ENCODE assay signal across 9 cellular contexts in the genomic region with DNA sequence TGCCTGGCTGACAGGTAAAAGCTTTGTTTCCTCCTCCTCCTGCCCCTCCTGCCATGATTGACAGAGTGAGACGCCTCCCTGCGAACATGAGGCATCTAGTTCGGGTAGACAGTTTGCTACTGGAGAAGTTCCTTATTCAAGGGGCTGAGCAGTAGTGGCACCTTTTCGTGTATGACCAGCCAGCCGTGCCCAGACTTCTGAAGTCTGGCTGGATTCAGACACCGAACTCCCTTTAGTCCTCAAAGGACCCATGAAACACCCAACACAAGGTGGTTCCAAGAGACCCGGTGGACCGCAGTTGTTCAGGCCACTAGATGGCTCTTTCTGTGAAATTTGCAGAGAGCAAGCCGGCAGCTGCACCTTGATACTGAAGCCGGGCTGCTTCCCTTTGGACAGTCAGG.
A peak's percentile ranks its signal among the peaks of the same experiment; 100 is the strongest.
DNase-seq lines count a peak whose midpoint lies in the region; ATAC-seq, FAIRE-seq and TF ChIP-seq lines count a peak whose summit lies in the region.
"Had no signal": no experiment of that assay in that cellular context is flagged by ENCODE, and none has a peak within 500 bp of the region (broad histone marks: within the 10 kb centered on the region; RNA-seq: fewer than 3 reads in every experiment).

No MANE protein-coding gene starts in this region.

- no peaks in the 10 kb centered on the region for H3K9me3 ChIP-seq in DOHH2 (ENCODE audit: control insufficient read depth, insufficient read depth, low read length)
- H3K9me3 ChIP-seq in MM.1S (replicated peaks; ENCODE audit: insufficient read depth, low read length): no peaks in the 10 kb centered on the region
- H3K9me3 ChIP-seq: breast epithelium had no signal

- H3K4me2 ChIP-seq in DOHH2 (ENCODE audit: low read length): peak overlapping the region; percentile 42
- H3K4me2 ChIP-seq in MM.1S (ENCODE audit: low read depth, low read length): no peak overlapping the region

- H3K4me1 ChIP-seq in DOHH2 (ENCODE audit: control insufficient read depth, low read length): peaks cover 53% of the 10 kb centered on the region
- H3K4me1 ChIP-seq in MM.1S (ENCODE audit: low read length): peaks cover 71% of the 10 kb centered on the region
- H3K4me1 ChIP-seq: breast epithelium had no signal

- FAIRE-seq in RCC 7860 (lab: Jason Lieb, UNC): no peak

- H3K4me3 Mint-ChIP-seq in osteocyte (ENCODE audit: unreplicated experiment): no peak overlapping the region

- H3K4me1 Mint-ChIP-seq in osteocyte (ENCODE audit: unreplicated experiment): peaks cover 6% of the 10 kb centered on the region

- ATAC-seq in HG03520 (IDR thresholded peaks at IDR 0.05; ENCODE audit: unreplicated experiment) (no peak), HG02642 (IDR thresholded peaks at IDR 0.05; ENCODE audit: poor library complexity, unreplicated experiment) (no peak)

- no peaks in the 10 kb centered on the region for H3K27me3 Mint-ChIP-seq in osteocyte (ENCODE audit: unreplicated experiment)

- TF ChIP-seq CTCF in DOHH2 (IDR thresholded peaks at IDR 0.05; ENCODE audit: low read depth, low read length, poor library complexity, severe bottlenecking) (peak; percentile 57), MM.1S (IDR thresholded peaks at IDR 0.05; ENCODE audit: low read length) (0 out of 2 replicates have a peak, but pooled peaks have one; percentile 8), fibroblast of pulmonary artery (IDR thresholded peaks at IDR 0.05; ENCODE audit: low read length, missing control alignments) (peak; percentile 15), osteocyte (IDR thresholded peaks at IDR 0.05) (peak; percentile 32)

- H4K20me1 ChIP-seq in DOHH2 (ENCODE audit: control insufficient read depth, insufficient read depth, low read depth, low read length) (peaks cover 18% of the 10 kb centered on the region), MM.1S (ENCODE audit: insufficient read depth, low read length) (no peaks in the 10 kb centered on the region)

- no peaks in the 10 kb centered on the region for H3K36me3 Mint-ChIP-seq in osteocyte (ENCODE audit: unreplicated experiment)

- no peaks in the 10 kb centered on the region for H3K36me3 ChIP-seq in DOHH2 (ENCODE audit: control insufficient read depth, low read length)
- H3K36me3 ChIP-seq in MM.1S (replicated peaks; ENCODE audit: insufficient read depth, low read length): no peaks in the 10 kb centered on the region
- H3K36me3 ChIP-seq: breast epithelium had no signal

- DNase-seq in MM.1S (no peak), fibroblast of pulmonary artery (ENCODE audit: low read depth) (peak; percentile 1), osteocyte (ENCODE audit: extremely low spot score, unreplicated experiment) (no peak), RCC 7860 (ENCODE audit: low spot score) (no peak), NCI-H2107 treated with DMSO at 0.1 percent for 48 hours (lab: John Stamatoyannopoulos, UW; ENCODE audit: unreplicated experiment) (no peak)

- H3K27ac ChIP-seq in DOHH2 (ENCODE audit: low read depth, low read length): no peak overlapping the region
- no peak overlapping the region for H3K27ac ChIP-seq in MM.1S (ENCODE audit: low read length)
- H3K27ac ChIP-seq: breast epithelium had no signal

- H3K27me3 ChIP-seq in DOHH2 (ENCODE audit: control insufficient read depth, low read length): no peaks in the 10 kb centered on the region
- no peaks in the 10 kb centered on the region for H3K27me3 ChIP-seq in MM.1S (replicated peaks; ENCODE audit: insufficient read depth, low read length)
- H3K27me3 ChIP-seq: breast epithelium had no signal

- no peaks in the 10 kb centered on the region for H3K9me3 Mint-ChIP-seq in osteocyte (ENCODE audit: unreplicated experiment)

- H3F3A ChIP-seq in DOHH2 (ENCODE audit: control insufficient read depth, insufficient read depth): no peaks in the 10 kb centered on the region
- H3F3A ChIP-seq in MM.1S (ENCODE audit: insufficient read depth, low read length): peaks cover 25% of the 10 kb centered on the region

- no peak overlapping the region for H2AFZ ChIP-seq in MM.1S (ENCODE audit: low read length)

- no peak overlapping the region for H3K4me3 ChIP-seq in DOHH2 (ENCODE audit: low read length)
- H3K4me3 ChIP-seq in MM.1S (ENCODE audit: low read length): no peak overlapping the region
- no peak overlapping the region for H3K4me3 ChIP-seq in fibroblast of pulmonary artery (replicated peaks; ENCODE audit: low read depth, low read length)
- H3K4me3 ChIP-seq: breast epithelium had no signal

- no peak overlapping the region for H3K27ac Mint-ChIP-seq in osteocyte (ENCODE audit: unreplicated experiment)

- H3K79me2 ChIP-seq in DOHH2 (ENCODE audit: control insufficient read depth, low read length): peaks cover 13% of the 10 kb centered on the region
- H3K79me2 ChIP-seq in MM.1S (ENCODE audit: low read length): peaks cover 70% of the 10 kb centered on the region

- H3K9ac ChIP-seq in MM.1S (ENCODE audit: low read length): no peak overlapping the region

- H3K9me2 ChIP-seq in DOHH2 (replicated peaks; ENCODE audit: control insufficient read depth, low read length) (no peaks in the 10 kb centered on the region), MM.1S (replicated peaks; ENCODE audit: insufficient read depth, low read length) (no peaks in the 10 kb centered on the region)
